1 cellular context compared by ENCODE assay signal in genomic region chr2:27890146-27891062, GRCh38.
TF ChIP-seq lines count a peak whose summit lies in the region.

Gene BABAM2, plus strand, starts transcription at chr2:27890729. Its CDS starts 3,828 bp downstream, at chr2:27894557.
Gene RBKS, minus strand, starts transcription at chr2:27890387. Its CDS starts 42 bp downstream, at chr2:27890345.

TF ChIP-seq in A549, 52 proteins besides CTCF, POLR2A, EP300 and RAD21 (continued from another document):
- TF ChIP-seq KDM5A (IDR thresholded peaks at IDR 0.05) (no peak), PHF8 (IDR thresholded peaks at IDR 0.05; ENCODE audit: borderline replicate concordance, low read depth) (peak; percentile 60), EHF (CRISPR knock-in tag; IDR thresholded peaks at IDR 0.05) (no peak), FOSL2 (IDR thresholded peaks at IDR 0.05) (no peak), FOSL2 (CRISPR knock-in tag; IDR thresholded peaks at IDR 0.05) (no peak), HOXA7 (CRISPR knock-in tag; IDR thresholded peaks at IDR 0.05) (no peak), RARB (CRISPR knock-in tag; IDR thresholded peaks at IDR 0.05) (peak; percentile 96), NPAS2 (CRISPR knock-in tag; IDR thresholded peaks at IDR 0.05; ENCODE audit: borderline replicate concordance) (no peak), CBX8 (IDR thresholded peaks at IDR 0.05) (no peak), ATOH8 (CRISPR knock-in tag; IDR thresholded peaks at IDR 0.05; ENCODE audit: low read depth) (peak; percentile 21; the same call in 1 of the 2 replicates), HOXB5 (CRISPR knock-in tag; IDR thresholded peaks at IDR 0.05) (peak; percentile 46; the same call in 1 of the 2 replicates), CBX2 (IDR thresholded peaks at IDR 0.05; ENCODE audit: borderline replicate concordance, low read depth) (no peak), HDAC2 (IDR thresholded peaks at IDR 0.05) (no peak), ZC3H11A (IDR thresholded peaks at IDR 0.05) (0 out of 2 replicates have a peak, but pooled peaks have one; percentile 9), ESRRA (IDR thresholded peaks at IDR 0.05; ENCODE audit: borderline replicate concordance, low read length) (no peak), MAFK (IDR thresholded peaks at IDR 0.05; ENCODE audit: partially characterized antibody) (no peak), ELK1 (IDR thresholded peaks at IDR 0.05; ENCODE audit: low read depth, low read length) (no peak), NR3C1 (IDR thresholded peaks at IDR 0.05) (no peak), E2F6 (IDR thresholded peaks at IDR 0.05; ENCODE audit: borderline replicate concordance, low read depth) (no peak), USF2 (IDR thresholded peaks at IDR 0.05) (peak; percentile 57), RFX5 (IDR thresholded peaks at IDR 0.05) (peak; percentile 38), POLR2AphosphoS2 (conservative IDR thresholded peaks at IDR 0.05; ENCODE audit: low read length) (no peak), CHD2 (IDR thresholded peaks at IDR 0.05; ENCODE audit: low read length, partially characterized antibody) (peak; percentile 30), KDM1A (IDR thresholded peaks at IDR 0.05; ENCODE audit: low read depth) (no peak), ZFP36 (IDR thresholded peaks at IDR 0.05; ENCODE audit: borderline replicate concordance, partially characterized antibody) (no peak), FOXS1 (CRISPR knock-in tag; IDR thresholded peaks at IDR 0.05) (0 out of 2 replicates have a peak, but pooled peaks have one; percentile 10), REST (IDR thresholded peaks at IDR 0.05) (no peak; the same call in 1 of the 2 replicates), RCOR1 (IDR thresholded peaks at IDR 0.05; ENCODE audit: low read depth, low read length) (no peak), PBX3 (IDR thresholded peaks at IDR 0.05) (no peak), JUN (IDR thresholded peaks at IDR 0.05) (peak; percentile 39 to 87; a peak in 4 of 5 replicates), HES2 (IDR thresholded peaks at IDR 0.05) (no peak), SMC3 (IDR thresholded peaks at IDR 0.05) (peak; percentile 50)
